ENCODE assay signal across 1 cellular context in genomic region chr12:10305411-10305810, GRCh38.
TF ChIP-seq lines count a peak whose summit lies in the region.

No MANE protein-coding gene starts in this region.

TF ChIP-seq in K562, 482 proteins besides CTCF, POLR2A, EP300 and RAD21 (continued from another document):
- TF ChIP-seq UBTF (IDR thresholded peaks at IDR 0.05; ENCODE audit: borderline replicate concordance in 1 of 2, low read depth in 2 of 2, low read length in 2 of 2) (no peak), ZNF282 (CRISPR knock-in tag; IDR thresholded peaks at IDR 0.05) (no peak), ATF6 (CRISPR knock-in tag; IDR thresholded peaks at IDR 0.05) (no peak), RBM14 (IDR thresholded peaks at IDR 0.05; ENCODE audit: borderline replicate concordance, insufficient read depth, low read depth, low read length) (no peak), IRF1 (CRISPR knock-in tag; IDR thresholded peaks at IDR 0.05; ENCODE audit: borderline replicate concordance) (no peak), ZNF263 (CRISPR knock-in tag; IDR thresholded peaks at IDR 0.05; ENCODE audit: borderline replicate concordance) (no peak), RCOR1 (IDR thresholded peaks at IDR 0.05; ENCODE audit: borderline replicate concordance in 1 of 2, low read depth in 2 of 2, low read length in 2 of 2) (no peak), NCOA2 (IDR thresholded peaks at IDR 0.05; ENCODE audit: partially characterized antibody in 2 of 2) (no peak), TGIF2 (CRISPR knock-in tag; IDR thresholded peaks at IDR 0.05) (no peak), SETDB1 (IDR thresholded peaks at IDR 0.05; ENCODE audit: low read length) (no peak), ZBTB12 (CRISPR knock-in tag; IDR thresholded peaks at IDR 0.05) (no peak), ZNF512 (tag; IDR thresholded peaks at IDR 0.05) (no peak), ZNF277 (CRISPR knock-in tag; IDR thresholded peaks at IDR 0.05; ENCODE audit: borderline replicate concordance) (no peak)
